ENCODE assay signal across 8 cellular contexts in genomic region chr6:31651602-31652191, GRCh38. TPM values are rescaled to one million over a fixed set of nuclear protein-coding genes. Genes with fewer than 3 reads are reported as not detected.
A peak's percentile ranks its signal among the peaks of the same experiment; 100 is the strongest.
DNase-seq lines count a peak whose midpoint lies in the region; FAIRE-seq and TF ChIP-seq lines count a peak whose summit lies in the region.

No MANE protein-coding gene starts in this region.

- H3K9ac ChIP-seq in endothelial cell of umbilical vein (replicated peaks; ENCODE audit: extremely low read depth, insufficient read depth, low read length) = peak overlapping the region; percentile 94

- peaks cover 54% of the 10 kb centered on the region for H3K4me1 Mint-ChIP-seq in activated naive CD4-positive, alpha-beta T cell treated with anti-CD3 and anti-CD28 coated beads, Interleukin-2, amount 10 ng/mL, durations not matched to agents 7 days and 5 days
- peaks cover 19% of the 10 kb centered on the region for H3K4me1 Mint-ChIP-seq in mesothelial cell of epicardium

- H3K27me3 Mint-ChIP-seq in activated naive CD4-positive, alpha-beta T cell treated with anti-CD3 and anti-CD28 coated beads, Interleukin-2, amount 10 ng/mL, durations not matched to agents 7 days and 5 days = no peaks in the 10 kb centered on the region
- no peaks in the 10 kb centered on the region for H3K27me3 Mint-ChIP-seq in mesothelial cell of epicardium (ENCODE audit: low read depth)

- peaks cover 27% of the 10 kb centered on the region for H3K79me2 ChIP-seq in endothelial cell of umbilical vein (ENCODE audit: control insufficient read depth, insufficient read depth, low read length)

- H3K9me3 Mint-ChIP-seq in activated naive CD4-positive, alpha-beta T cell treated with anti-CD3 and anti-CD28 coated beads, Interleukin-2, amount 10 ng/mL, durations not matched to agents 7 days and 5 days = no peaks in the 10 kb centered on the region
- H3K9me3 Mint-ChIP-seq in mesothelial cell of epicardium = no peaks in the 10 kb centered on the region

- POLR2A ChIA-PET in endothelial cell of umbilical vein (lab: Charles Lee) = interaction anchor here (0.7 to 2.2 kb wide), 5 partner anchors 9 to 29 kb away, joined by 3 to 13 read pairs (median 5); partner anchors contain the start of genes C6orf47 and GPANK1

- H3K36me3 ChIP-seq in H7 (replicated peaks; ENCODE audit: control insufficient read depth, insufficient read depth, low read length) = peaks cover 20% of the 10 kb centered on the region
- peaks cover 9 to 25% of the 10 kb centered on the region in 2 experiments for H3K36me3 ChIP-seq in endothelial cell of umbilical vein (ENCODE audit: control insufficient read depth in 2 of 2, extremely low read depth in 1 of 2, insufficient read depth in 2 of 2, low read length in 2 of 2)

- peak overlapping the region; percentile 99 for H3K27ac Mint-ChIP-seq in activated naive CD4-positive, alpha-beta T cell treated with anti-CD3 and anti-CD28 coated beads, Interleukin-2, amount 10 ng/mL, durations not matched to agents 7 days and 5 days
- H3K27ac Mint-ChIP-seq in mesothelial cell of epicardium = peak overlapping the region; percentile 100

- H3K27me3 ChIP-seq in H7 (ENCODE audit: control insufficient read depth, insufficient read depth, low read length) = no peaks in the 10 kb centered on the region
- H3K27me3 ChIP-seq in endothelial cell of umbilical vein (ENCODE audit: control insufficient read depth in 2 of 2, insufficient read depth in 2 of 2, low read length in 2 of 2) = no peaks in the 10 kb centered on the region

- H3K4me3 Mint-ChIP-seq in activated naive CD4-positive, alpha-beta T cell treated with anti-CD3 and anti-CD28 coated beads, Interleukin-2, amount 10 ng/mL, durations not matched to agents 7 days and 5 days = peak overlapping the region; percentile 98
- H3K4me3 Mint-ChIP-seq in mesothelial cell of epicardium = peak overlapping the region; percentile 95

- H3K4me3 ChIP-seq in H7 (ENCODE audit: insufficient read depth, low read depth, low read length) (peak overlapping the region; percentile 98), endothelial cell of umbilical vein (replicated peaks in 1 of 3; ENCODE audit: insufficient read depth in 1 of 3, low read depth in 1 of 3, low read length in 3 of 3) (peak overlapping the region; percentile 11 to 80 (median 62))

- no peaks in the 10 kb centered on the region for H3K9me1 ChIP-seq in endothelial cell of umbilical vein (replicated peaks; ENCODE audit: control insufficient read depth, extremely low read depth, insufficient read depth, low read length)

- peak overlapping the region; percentile 71 for H3K4me2 ChIP-seq in endothelial cell of umbilical vein (ENCODE audit: insufficient read depth, low read length)

- H3K9me3 ChIP-seq in endothelial cell of umbilical vein (replicated peaks; ENCODE audit: control insufficient read depth, insufficient read depth, low read length) = no peaks in the 10 kb centered on the region

- CTCF ChIA-PET in activated naive CD4-positive, alpha-beta T cell treated with anti-CD3 and anti-CD28 coated beads, Interleukin-2, amount 10 ng/mL, durations not matched to agents 7 days and 5 days (lab: Charles Lee) = interaction anchor here (0.7 to 2.4 kb wide), 6 partner anchors 12 to 154 kb away, joined by 3 to 9 read pairs (median 3); partner anchors contain the start of gene ATP6V1G2
- CTCF ChIA-PET in endothelial cell of umbilical vein (lab: Charles Lee) = interaction anchor here (0.6 to 4.0 kb wide), 17 partner anchors 8 to 239 kb away, joined by 3 to 38 read pairs (median 3); partner anchors contain the start of genes C6orf47, GPANK1, HSPA1B and PRRC2A

- H4K20me1 ChIP-seq in endothelial cell of umbilical vein (replicated peaks; ENCODE audit: control insufficient read depth, extremely low read depth, insufficient read depth, low read length) = no peaks in the 10 kb centered on the region

- no peak for TF ChIP-seq POLR2A in endothelial cell of umbilical vein (IDR thresholded peaks at IDR 0.05; ENCODE audit: low read depth, low read length)

- dilution Hi-C loops in endothelial cell of umbilical vein (cut with MboI; ENCODE audit: extremely low pct_ligation_motif_present, low sequenced_read_pairs) = no loop called here

- peaks cover 54% of the 10 kb centered on the region for H3K36me3 Mint-ChIP-seq in activated naive CD4-positive, alpha-beta T cell treated with anti-CD3 and anti-CD28 coated beads, Interleukin-2, amount 10 ng/mL, durations not matched to agents 7 days and 5 days
- peaks cover 30% of the 10 kb centered on the region for H3K36me3 Mint-ChIP-seq in mesothelial cell of epicardium

- DNase-seq in activated naive CD4-positive, alpha-beta T cell treated with anti-CD3 and anti-CD28 coated beads, Interleukin-2, amount 10 ng/mL, durations not matched to agents 7 days and 5 days = no peak
- no peak for DNase-seq in activated naive CD4-positive, alpha-beta T cell (lab: John Stamatoyannopoulos, UW)
- DNase-seq in H7 (peak; percentile 94), LHCN-M2 (ENCODE audit: low read depth) (peak; percentile 75), SKM-1 treated with dmso at 0.1 percent for 144 hours (lab: John Stamatoyannopoulos, UW; ENCODE audit: unreplicated experiment) (peak; percentile 77), endothelial cell of umbilical vein (ENCODE audit: low read depth, low spot score) (peak; percentile 84), mesothelial cell of epicardium (ENCODE audit: low spot score in 2 of 2, unreplicated experiment in 2 of 2) (no peak), ureter (ENCODE audit: low spot score) (peak; percentile 81)

- BruUV-seq in endothelial cell of umbilical vein (replicated peaks; lab: Mats Ljungman, UMichigan) = no TSS peak

- no peak for FAIRE-seq in endothelial cell of umbilical vein (lab: Jason Lieb, UNC)

- peaks cover 18% of the 10 kb centered on the region for H3K4me1 ChIP-seq in endothelial cell of umbilical vein (ENCODE audit: control insufficient read depth, extremely low read depth, insufficient read depth, low read length)

- intact Hi-C loops in endothelial cell of umbilical vein (cut with micrococcal nuclease) = loop anchor here (1.0 to 2.0 kb wide), 9 partner anchors 9 to 212 kb away; partner anchors contain the start of genes ABHD16A, C6orf47, HSPA1B and NFKBIL1

- no peak for TF ChIP-seq CTCF in endothelial cell of umbilical vein (IDR thresholded peaks at IDR 0.05; ENCODE audit: extremely low read depth in 1 of 2, insufficient read depth in 1 of 2, low read depth in 1 of 2, low read length in 2 of 2)
- no peak for TF ChIP-seq CTCF in mesothelial cell of epicardium (IDR thresholded peaks at IDR 0.05; ENCODE audit: unreplicated experiment)

- H3K27ac ChIP-seq in endothelial cell of umbilical vein (ENCODE audit: insufficient read depth, low read depth, low read length) = peak overlapping the region; percentile 83

- H2AFZ ChIP-seq in endothelial cell of umbilical vein (ENCODE audit: low read depth, low read length) = peak overlapping the region; percentile 16

RNA-seq across cellular contexts. Expression of gene BAG6, which starts 0.8 kb away (rescaled TPM):
- total RNA-seq in H7 (2014; rRNA removed; shearing (Covaris generic)) = 320 and 331 TPM in 2 replicates
- 180 and 219 TPM in 2 replicates for total RNA-seq in LHCN-M2 (2014; rRNA removed)
- polyA plus RNA-seq in LHCN-M2 (2012) = 249 TPM
- total RNA-seq in endothelial cell of umbilical vein = 314 and 322 TPM in 2 replicates
- 190 and 234 TPM in 2 replicates for polyA plus RNA-seq in endothelial cell of umbilical vein
- polyA plus RNA-seq in endothelial cell of umbilical vein (2011; cell fraction: cytosol; rRNA removed) = 129 and 155 TPM in 2 replicates
- 340 and 410 TPM in 2 replicates for polyA plus RNA-seq in endothelial cell of umbilical vein (2011; cell fraction: nucleus; rRNA removed)
- 208 and 213 TPM in 2 replicates for polyA plus RNA-seq in endothelial cell of umbilical vein (2012)
- 222 and 230 TPM in 2 replicates for polyA minus RNA-seq in endothelial cell of umbilical vein
- polyA minus RNA-seq in endothelial cell of umbilical vein (2011; cell fraction: cytosol; rRNA and poly(A)+ RNA removed) = 124 TPM
- 75.0 and 103 TPM in 2 replicates for polyA minus RNA-seq in endothelial cell of umbilical vein (2011; cell fraction: nucleus; rRNA and poly(A)+ RNA removed)
- 327 to 338 TPM (median 338 TPM) in 3 replicates for total RNA-seq in mesothelial cell of epicardium
- 234 TPM for total RNA-seq in ureter

RNA-seq across cellular contexts. Expression of gene APOM, which starts 4.0 kb away (rescaled TPM):
- 3.3 and 4.2 TPM in 2 replicates for total RNA-seq in H7 (2014; rRNA removed; shearing (Covaris generic))
- total RNA-seq in LHCN-M2 (2014; rRNA removed) (3.9 and 4.4 TPM in 2 replicates), endothelial cell of umbilical vein (0.97 TPM in 1 of 2 replicates, not detected in the other), mesothelial cell of epicardium (2.4 to 3.4 TPM (median 3.1 TPM) in 3 replicates), ureter (2.4 TPM)
- 5.4 TPM for polyA plus RNA-seq in LHCN-M2 (2012)
- polyA plus RNA-seq in endothelial cell of umbilical vein = 2.5 and 2.6 TPM in 2 replicates
- 1.5 and 2.9 TPM in 2 replicates for polyA plus RNA-seq in endothelial cell of umbilical vein (2011; cell fraction: cytosol; rRNA removed)
- 1.1 and 1.9 TPM in 2 replicates for polyA plus RNA-seq in endothelial cell of umbilical vein (2011; cell fraction: nucleus; rRNA removed)
- polyA plus RNA-seq in endothelial cell of umbilical vein (2012) = 0.59 and 0.74 TPM in 2 replicates
- polyA minus RNA-seq in endothelial cell of umbilical vein = 0.83 TPM in 1 of 2 replicates, not detected in the other
- 2.2 TPM for polyA minus RNA-seq in endothelial cell of umbilical vein (2011; cell fraction: cytosol; rRNA and poly(A)+ RNA removed)
- not detected in 2 replicates for polyA minus RNA-seq in endothelial cell of umbilical vein (2011; cell fraction: nucleus; rRNA and poly(A)+ RNA removed)

RNA-seq across cellular contexts. Expression of gene C6orf47, which starts 8.9 kb away (rescaled TPM):
- 17.3 and 17.6 TPM in 2 replicates for total RNA-seq in H7 (2014; rRNA removed; shearing (Covaris generic))
- total RNA-seq in LHCN-M2 (2014; rRNA removed) (30.0 and 31.3 TPM in 2 replicates), endothelial cell of umbilical vein (12.8 and 15.0 TPM in 2 replicates), mesothelial cell of epicardium (19.0 to 19.3 TPM (median 19.2 TPM) in 3 replicates), ureter (21.5 TPM)
- polyA plus RNA-seq in LHCN-M2 (2012) = 13.4 TPM
- 5.6 and 5.8 TPM in 2 replicates for polyA plus RNA-seq in endothelial cell of umbilical vein
- 9.6 and 10.2 TPM in 2 replicates for polyA plus RNA-seq in endothelial cell of umbilical vein (2011; cell fraction: cytosol; rRNA removed)
- 7.1 and 7.6 TPM in 2 replicates for polyA plus RNA-seq in endothelial cell of umbilical vein (2011; cell fraction: nucleus; rRNA removed)
- polyA plus RNA-seq in endothelial cell of umbilical vein (2012) = 9.6 and 9.8 TPM in 2 replicates
- 6.8 and 7.2 TPM in 2 replicates for polyA minus RNA-seq in endothelial cell of umbilical vein
- polyA minus RNA-seq in endothelial cell of umbilical vein (2011; cell fraction: cytosol; rRNA and poly(A)+ RNA removed) = 6.7 TPM
- polyA minus RNA-seq in endothelial cell of umbilical vein (2011; cell fraction: nucleus; rRNA and poly(A)+ RNA removed) = 4.3 and 7.1 TPM in 2 replicates

RNA-seq across cellular contexts. Expression of gene GPANK1, which starts 13.1 kb away (rescaled TPM):
- total RNA-seq in H7 (2014; rRNA removed; shearing (Covaris generic)) = 28.6 and 33.3 TPM in 2 replicates
- total RNA-seq in LHCN-M2 (2014; rRNA removed) = 28.5 and 31.2 TPM in 2 replicates
- polyA plus RNA-seq in LHCN-M2 (2012) = 18.4 TPM
- total RNA-seq in endothelial cell of umbilical vein = 11.7 and 12.6 TPM in 2 replicates
- 13.3 and 17.5 TPM in 2 replicates for polyA plus RNA-seq in endothelial cell of umbilical vein
- 11.8 and 16.0 TPM in 2 replicates for polyA plus RNA-seq in endothelial cell of umbilical vein (2011; cell fraction: cytosol; rRNA removed)
- 10.5 and 12.5 TPM in 2 replicates for polyA plus RNA-seq in endothelial cell of umbilical vein (2011; cell fraction: nucleus; rRNA removed)
- 7.3 and 7.5 TPM in 2 replicates for polyA plus RNA-seq in endothelial cell of umbilical vein (2012)
- polyA minus RNA-seq in endothelial cell of umbilical vein = 3.6 and 4.5 TPM in 2 replicates
- 12.7 TPM for polyA minus RNA-seq in endothelial cell of umbilical vein (2011; cell fraction: cytosol; rRNA and poly(A)+ RNA removed)
- 5.0 and 6.1 TPM in 2 replicates for polyA minus RNA-seq in endothelial cell of umbilical vein (2011; cell fraction: nucleus; rRNA and poly(A)+ RNA removed)
- total RNA-seq in mesothelial cell of epicardium = 12.7 to 14.8 TPM (median 14.3 TPM) in 3 replicates
- total RNA-seq in ureter = 15.3 TPM

RNA-seq across cellular contexts. Expression of gene CSNK2B, which starts 14.2 kb away (rescaled TPM):
- 197 and 224 TPM in 2 replicates for total RNA-seq in H7 (2014; rRNA removed; shearing (Covaris generic))
- 292 and 320 TPM in 2 replicates for total RNA-seq in LHCN-M2 (2014; rRNA removed)
- polyA plus RNA-seq in LHCN-M2 (2012) = 284 TPM
- 206 and 214 TPM in 2 replicates for total RNA-seq in endothelial cell of umbilical vein
- polyA plus RNA-seq in endothelial cell of umbilical vein = 159 and 160 TPM in 2 replicates
- 125 and 156 TPM in 2 replicates for polyA plus RNA-seq in endothelial cell of umbilical vein (2011; cell fraction: cytosol; rRNA removed)
- 244 and 270 TPM in 2 replicates for polyA plus RNA-seq in endothelial cell of umbilical vein (2011; cell fraction: nucleus; rRNA removed)
- 223 and 277 TPM in 2 replicates for polyA plus RNA-seq in endothelial cell of umbilical vein (2012)
- polyA minus RNA-seq in endothelial cell of umbilical vein = 113 and 119 TPM in 2 replicates
- polyA minus RNA-seq in endothelial cell of umbilical vein (2011; cell fraction: cytosol; rRNA and poly(A)+ RNA removed) = 83.8 TPM
- 54.0 and 68.9 TPM in 2 replicates for polyA minus RNA-seq in endothelial cell of umbilical vein (2011; cell fraction: nucleus; rRNA and poly(A)+ RNA removed)
- total RNA-seq in mesothelial cell of epicardium = 155 to 157 TPM (median 157 TPM) in 3 replicates
- total RNA-seq in ureter = 149 TPM

Comparison
In these comparisons a context has a peak if more than half of its experiments do, and no peak if none do; other contexts are left out.
1. DNase-seq: peak in H7 (single experiment), LHCN-M2 (single experiment), SKM-1 treated with dmso at 0.1 percent for 144 hours (single experiment), endothelial cell of umbilical vein (single experiment) and ureter (single experiment); none in activated naive CD4-positive, alpha-beta T cell treated with anti-CD3 and anti-CD28 coated beads, Interleukin-2, amount 10 ng/mL, durations not matched to agents 7 days and 5 days (single experiment), activated naive CD4-positive, alpha-beta T cell (0 of 4) and mesothelial cell of epicardium (0 of 2).